In the genomic region with DNA sequence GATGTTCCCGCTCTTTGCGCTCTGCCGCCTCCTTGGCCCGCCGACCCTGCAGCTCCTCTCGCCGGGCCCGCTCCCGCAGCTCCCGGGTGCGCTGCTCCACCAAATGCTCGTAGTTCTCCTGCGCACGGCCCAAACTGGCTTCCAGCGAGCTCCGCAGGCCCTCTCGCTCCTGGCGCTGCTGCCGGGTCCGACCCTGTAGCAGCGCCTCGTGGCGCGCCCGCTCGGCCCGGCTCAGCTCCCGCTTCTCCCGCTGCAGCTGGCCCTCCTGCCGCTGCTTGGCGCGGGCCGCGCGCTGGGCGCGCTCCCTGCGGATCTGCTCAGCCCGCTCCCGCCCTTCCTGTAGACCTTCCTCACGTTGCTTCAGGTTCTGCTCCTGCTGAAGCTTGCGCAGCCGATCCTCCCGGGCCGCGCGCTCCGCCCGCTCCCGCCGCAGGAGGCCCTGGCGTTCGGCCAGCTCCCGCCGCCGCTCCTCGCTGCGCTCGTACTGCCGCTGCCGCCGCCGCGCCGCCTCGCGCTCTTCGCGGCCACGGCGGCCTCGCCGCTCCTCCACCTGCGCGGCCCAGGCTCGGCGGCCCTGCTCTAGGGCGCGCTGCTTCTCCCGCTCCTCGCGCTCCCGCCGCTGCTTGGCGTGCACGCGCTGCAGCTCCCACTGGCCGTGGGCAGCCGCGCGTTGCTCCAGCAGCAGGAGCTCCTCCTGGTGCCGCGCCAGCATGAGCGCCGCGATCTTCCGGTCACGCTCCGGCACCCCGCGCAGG, we compare ENCODE assay signal across 9 cellular contexts. TPM values are rescaled to one million over a fixed set of nuclear protein-coding genes. Genes with fewer than 3 reads are reported as not detected.
A peak's percentile ranks its signal among the peaks of the same experiment; 100 is the strongest.
DNase-seq lines count a peak whose midpoint lies in the region; ATAC-seq and TF ChIP-seq lines count a peak whose summit lies in the region.
"Had no signal": no experiment of that assay in that cellular context is flagged by ENCODE, and none has a peak within 500 bp of the region (broad histone marks: within the 10 kb centered on the region; RNA-seq: fewer than 3 reads in every experiment).

No MANE protein-coding gene starts in this region.

- no peak for TF ChIP-seq CTCF in thoracic aorta (IDR thresholded peaks at IDR 0.05)

- no peak overlapping the region for H3K27ac Mint-ChIP-seq in activated CD4-positive, alpha-beta T cell treated with anti-CD3 and anti-CD28 coated beads, Interleukin-2, amount 10 ng/mL, durations not matched to agents 7 days and 5 days

- no peak overlapping the region for H3K27ac ChIP-seq in thoracic aorta

- H3K4me3 ChIP-seq in iPS-15b (ENCODE audit: low read depth, low read length) (peak overlapping the region; percentile 35), thoracic aorta (peak overlapping the region; percentile 64)

- H3K9me3 ChIP-seq in iPS-15b (ENCODE audit: control insufficient read depth, insufficient read depth, low read length): no peaks in the 10 kb centered on the region
- H3K9me3 ChIP-seq in thoracic aorta: no peaks in the 10 kb centered on the region

- H3K9me3 Mint-ChIP-seq in activated CD4-positive, alpha-beta T cell treated with anti-CD3 and anti-CD28 coated beads, Interleukin-2, amount 10 ng/mL, durations not matched to agents 7 days and 5 days: no peaks in the 10 kb centered on the region

- H3K36me3 ChIP-seq in iPS-15b (ENCODE audit: control insufficient read depth, insufficient read depth, low read length) (no peaks in the 10 kb centered on the region), thoracic aorta (no peaks in the 10 kb centered on the region)

- no peak for DNase-seq in activated CD4-positive, alpha-beta T cell treated with anti-CD3 and anti-CD28 coated beads, Interleukin-2, amount 10 ng/mL, durations not matched to agents 7 days and 5 days
- no peak for DNase-seq in activated CD4-positive, alpha-beta T cell treated with anti-CD3 and anti-CD28 coated beads, Interleukin-2, amount 50 U/mL, for 4 hours
- DNase-seq in activated T-cell treated with anti-CD3 and anti-CD28 coated beads, Interleukin-2, amount 50 U/mL, for 48 hours: peak; percentile 36 to 51
- DNase-seq in thoracic aorta (ENCODE audit: low spot score) (no peak), epidermal melanocyte (ENCODE audit: insufficient read length, low spot score) (no peak)

- H3K4me3 Mint-ChIP-seq in activated CD4-positive, alpha-beta T cell treated with anti-CD3 and anti-CD28 coated beads, Interleukin-2, amount 10 ng/mL, durations not matched to agents 7 days and 5 days: peak overlapping the region; percentile 38

- peaks cover 14% of the 10 kb centered on the region for H3K4me1 Mint-ChIP-seq in activated CD4-positive, alpha-beta T cell treated with anti-CD3 and anti-CD28 coated beads, Interleukin-2, amount 10 ng/mL, durations not matched to agents 7 days and 5 days

- peaks cover 76% of the 10 kb centered on the region for H3K27me3 Mint-ChIP-seq in activated CD4-positive, alpha-beta T cell treated with anti-CD3 and anti-CD28 coated beads, Interleukin-2, amount 10 ng/mL, durations not matched to agents 7 days and 5 days

- ATAC-seq in thoracic aorta (ENCODE audit: insufficient number of reproducible peaks, low FRiP score, low read depth) (no peak), HG03469 (IDR thresholded peaks at IDR 0.05; ENCODE audit: unreplicated experiment) (no peak), HG03442 (IDR thresholded peaks at IDR 0.05; ENCODE audit: unreplicated experiment) (no peak)

- no peaks in the 10 kb centered on the region for H3K4me1 ChIP-seq in iPS-15b (ENCODE audit: control insufficient read depth, insufficient read depth, low read length)
- peaks cover 21 to 33% of the 10 kb centered on the region in 2 donors for H3K4me1 ChIP-seq in thoracic aorta (ENCODE audit: control insufficient read depth in 1 of 2, low read depth in 2 of 2)

- H3K36me3 Mint-ChIP-seq in activated CD4-positive, alpha-beta T cell treated with anti-CD3 and anti-CD28 coated beads, Interleukin-2, amount 10 ng/mL, durations not matched to agents 7 days and 5 days (ENCODE audit: low read depth): peaks cover 2% of the 10 kb centered on the region

- POLR2A ChIA-PET in activated CD4-positive, alpha-beta T cell treated with anti-CD3 and anti-CD28 coated beads, Interleukin-2, amount 10 ng/mL, durations not matched to agents 7 days and 5 days (lab: Charles Lee): no interaction called here

- CTCF ChIA-PET in activated CD4-positive, alpha-beta T cell treated with anti-CD3 and anti-CD28 coated beads, Interleukin-2, amount 10 ng/mL, durations not matched to agents 7 days and 5 days (lab: Charles Lee): interaction anchor here (1.4 kb wide), 1 partner anchor 171 kb away, joined by 4 read pairs; no protein-coding TSS in a partner anchor

- H3K9ac ChIP-seq in iPS-15b (ENCODE audit: low read depth, low read length): no peak overlapping the region

- peaks cover 96% of the 10 kb centered on the region for H3K27me3 ChIP-seq in iPS-15b (ENCODE audit: control insufficient read depth, insufficient read depth, low read length)
- H3K27me3 ChIP-seq in thoracic aorta (replicated peaks; ENCODE audit: insufficient read depth): no peaks in the 10 kb centered on the region

RNA-seq across cellular contexts. Expression of a gene that starts 2.6 kb away (rescaled TPM):
- not detected for total RNA-seq in activated CD4-positive, alpha-beta T cell treated with anti-CD3 and anti-CD28 coated beads, Interleukin-2, amount 10 ng/mL, durations not matched to agents 7 days and 5 days
- total RNA-seq in thoracic aorta: not detected
- total RNA-seq: mononuclear cell had no signal

RNA-seq across cellular contexts. Expression of a gene that starts 39.3 kb away (rescaled TPM):
- 10 to 100 TPM; 42.6 to 45.0 TPM for total RNA-seq in activated CD4-positive, alpha-beta T cell treated with anti-CD3 and anti-CD28 coated beads, Interleukin-2, amount 10 ng/mL, durations not matched to agents 7 days and 5 days
- 10 to 100 TPM; 51.7 to 80.1 TPM for total RNA-seq in thoracic aorta

Comparison
In these comparisons a context has a peak if more than half of its experiments do, and no peak if none do; other contexts are left out.
1. DNase-seq: peak in activated T-cell treated with anti-CD3 and anti-CD28 coated beads, Interleukin-2, amount 50 U/mL, for 48 hours (2 of 2); none in activated CD4-positive, alpha-beta T cell treated with anti-CD3 and anti-CD28 coated beads, Interleukin-2, amount 10 ng/mL, durations not matched to agents 7 days and 5 days (single experiment), activated CD4-positive, alpha-beta T cell treated with anti-CD3 and anti-CD28 coated beads, Interleukin-2, amount 50 U/mL, for 4 hours (0 of 2), thoracic aorta (single experiment) and epidermal melanocyte (single experiment).